14 cellular contexts compared by ENCODE assay signal in the genomic region with DNA sequence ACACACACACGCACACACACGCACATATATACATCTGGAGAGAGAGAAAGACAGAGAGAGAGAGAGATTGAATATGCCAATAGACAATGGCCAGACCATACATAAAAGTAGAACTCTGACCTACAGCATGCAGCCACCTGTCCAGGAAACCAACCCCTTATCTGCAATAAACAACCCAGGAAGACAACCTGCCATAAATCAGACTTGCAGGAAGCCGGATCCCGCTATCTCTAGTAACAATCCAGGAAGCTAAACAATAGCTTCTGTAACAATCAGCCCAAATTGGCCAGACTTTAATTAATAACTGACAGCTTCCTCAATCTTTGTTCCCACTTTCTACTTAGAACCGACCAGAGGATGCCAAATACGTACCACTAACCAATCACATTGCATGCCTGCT.
A peak's percentile ranks its signal among the peaks of the same experiment; 100 is the strongest.
DNase-seq lines count a peak whose midpoint lies in the region; ATAC-seq and TF ChIP-seq lines count a peak whose summit lies in the region.
"Had no signal": no experiment of that assay in that cellular context is flagged by ENCODE, and none has a peak within 500 bp of the region (broad histone marks: within the 10 kb centered on the region; RNA-seq: fewer than 3 reads in every experiment).

No MANE protein-coding gene starts in this region.

- H3K4me1 ChIP-seq in smooth muscle cell (ENCODE audit: low read depth): peaks cover 14% of the 10 kb centered on the region
- H3K4me1 ChIP-seq: Caco-2 had no signal

- DNase-seq in KG1 (lab: John Stamatoyannopoulos, UW) (peak; percentile 17), dermis microvascular lymphatic vessel endothelial cell (ENCODE audit: low read depth in 2 of 2) (peak; percentile 40 to 69), lung microvascular endothelial cell (ENCODE audit: low read depth in 2 of 2) (peak; percentile 64 to 86), NCI-H69 (lab: John Stamatoyannopoulos, UW) (no peak), smooth muscle cell (lab: John Stamatoyannopoulos, UW; ENCODE audit: unreplicated experiment) (no peak), T-helper 17 cell (no peak)
- DNase-seq: C1 segment of cervical spinal cord; Caco-2; CD4-positive, alpha-beta memory T cell; DMS153; DND-41; GOT3; HFFc6 had no signal

- H3K4me1 Mint-ChIP-seq in T-helper 17 cell: no peaks in the 10 kb centered on the region
- H3K4me1 Mint-ChIP-seq: CD4-positive, alpha-beta memory T cell had no signal

- H3K27me3 Mint-ChIP-seq in T-helper 17 cell: no peaks in the 10 kb centered on the region
- H3K27me3 Mint-ChIP-seq: CD4-positive, alpha-beta memory T cell had no signal

- H3K36me3 Mint-ChIP-seq in T-helper 17 cell (ENCODE audit: low read depth): no peaks in the 10 kb centered on the region
- H3K36me3 Mint-ChIP-seq: CD4-positive, alpha-beta memory T cell had no signal

- no peaks in the 10 kb centered on the region for H4K20me1 ChIP-seq in smooth muscle cell (ENCODE audit: low read depth)

- WGBS in smooth muscle cell (ENCODE audit: low lambda C conversion rate): 86% methylated on average over 6 of the region's 6 CpGs

- H2AFZ ChIP-seq in smooth muscle cell (ENCODE audit: low read depth): no peak overlapping the region

- ATAC-seq in T-helper 17 cell: no peak

- peaks cover 10% of the 10 kb centered on the region for H3F3A ChIP-seq in smooth muscle cell (ENCODE audit: low read depth)

- H3K27ac Mint-ChIP-seq in T-helper 17 cell: no peak overlapping the region
- H3K27ac Mint-ChIP-seq: CD4-positive, alpha-beta memory T cell; HFFc6 had no signal

- no peak overlapping the region for H3K9ac ChIP-seq in smooth muscle cell (ENCODE audit: low read depth)

- H3K79me2 ChIP-seq in smooth muscle cell (ENCODE audit: low read depth): no peaks in the 10 kb centered on the region

- no peak overlapping the region for H3K4me2 ChIP-seq in smooth muscle cell

- TF ChIP-seq CTCF in smooth muscle cell (IDR thresholded peaks at IDR 0.05; ENCODE audit: borderline replicate concordance, insufficient read depth, poor library complexity, severe bottlenecking): no peak

- no peaks in the 10 kb centered on the region for H3K27me3 ChIP-seq in smooth muscle cell (ENCODE audit: low read depth)

- no peak overlapping the region for H3K4me3 ChIP-seq in smooth muscle cell
- H3K4me3 ChIP-seq: HAP-1 had no signal

- H3K36me3 ChIP-seq in smooth muscle cell (ENCODE audit: low read depth): no peaks in the 10 kb centered on the region
- H3K36me3 ChIP-seq: HAP-1 had no signal

- no peak overlapping the region for H3K4me3 Mint-ChIP-seq in T-helper 17 cell
- H3K4me3 Mint-ChIP-seq: CD4-positive, alpha-beta memory T cell; HFFc6 had no signal

- no peaks in the 10 kb centered on the region for H3K9me3 ChIP-seq in smooth muscle cell (replicated peaks; ENCODE audit: low read depth)
- no peaks in the 10 kb centered on the region for H3K9me3 ChIP-seq in T-helper 17 cell (ENCODE audit: control insufficient read depth, low read length, poor library complexity, severe bottlenecking)
- H3K9me3 ChIP-seq: Caco-2, HAP-1 had no signal

- H3K27ac ChIP-seq in smooth muscle cell (ENCODE audit: low read depth): no peak overlapping the region

Comparison
In these comparisons a context has a peak if more than half of its experiments do, and no peak if none do; other contexts are left out.
1. DNase-seq: peak in KG1 (single experiment), dermis microvascular lymphatic vessel endothelial cell (2 of 2) and lung microvascular endothelial cell (2 of 2); none in NCI-H69 (single experiment), smooth muscle cell (single experiment) and T-helper 17 cell (0 of 3).